1 cellular context compared by ENCODE assay signal in genomic region chr1:38814984-38815464, GRCh38.
A peak's percentile ranks its signal among the peaks of the same experiment; 100 is the strongest.
TF ChIP-seq lines count a peak whose summit lies in the region.

No MANE protein-coding gene starts in this region.

TF ChIP-seq in K562, 482 proteins besides CTCF, POLR2A, EP300 and RAD21 (continued from another document):
- TF ChIP-seq, protein P1, sequence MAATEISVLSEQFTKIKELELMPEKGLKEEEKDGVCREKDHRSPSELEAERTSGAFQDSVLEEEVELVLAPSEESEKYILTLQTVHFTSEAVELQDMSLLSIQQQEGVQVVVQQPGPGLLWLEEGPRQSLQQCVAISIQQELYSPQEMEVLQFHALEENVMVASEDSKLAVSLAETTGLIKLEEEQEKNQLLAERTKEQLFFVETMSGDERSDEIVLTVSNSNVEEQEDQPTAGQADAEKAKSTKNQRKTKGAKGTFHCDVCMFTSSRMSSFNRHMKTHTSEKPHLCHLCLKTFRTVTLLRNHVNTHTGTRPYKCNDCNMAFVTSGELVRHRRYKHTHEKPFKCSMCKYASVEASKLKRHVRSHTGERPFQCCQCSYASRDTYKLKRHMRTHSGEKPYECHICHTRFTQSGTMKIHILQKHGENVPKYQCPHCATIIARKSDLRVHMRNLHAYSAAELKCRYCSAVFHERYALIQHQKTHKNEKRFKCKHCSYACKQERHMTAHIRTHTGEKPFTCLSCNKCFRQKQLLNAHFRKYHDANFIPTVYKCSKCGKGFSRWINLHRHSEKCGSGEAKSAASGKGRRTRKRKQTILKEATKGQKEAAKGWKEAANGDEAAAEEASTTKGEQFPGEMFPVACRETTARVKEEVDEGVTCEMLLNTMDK (IDR thresholded peaks at IDR 0.05; ENCODE audit: borderline replicate concordance, insufficient read depth, low read depth, low read length, poor library complexity, severe bottlenecking) = no peak
- TF ChIP-seq ZNF561 (CRISPR knock-in tag; conservative IDR thresholded peaks at IDR 0.05) (no peak), MTA3 (IDR thresholded peaks at IDR 0.05; ENCODE audit: borderline replicate concordance) (no peak), SETDB1 (IDR thresholded peaks at IDR 0.05; ENCODE audit: low read length) (no peak), CEBPG (CRISPR knock-in tag; IDR thresholded peaks at IDR 0.05) (no peak), CEBPG (tag; conservative IDR thresholded peaks at IDR 0.05 in 1 of 2, IDR thresholded peaks at IDR 0.05 in 1 of 2) (0 out of 4 replicates have a peak, but pooled peaks of 1 of the 2 experiments have one; percentile 5), ZNF589 (CRISPR knock-in tag; IDR thresholded peaks at IDR 0.05; ENCODE audit: low read depth) (no peak), GATA2 (CRISPR knock-in tag; IDR thresholded peaks at IDR 0.05) (no peak), KDM1A (IDR thresholded peaks at IDR 0.05) (peak; percentile 85 to 91), VEZF1 (CRISPR knock-in tag; IDR thresholded peaks at IDR 0.05) (no peak), NELFE (IDR thresholded peaks at IDR 0.05; ENCODE audit: insufficient read depth, insufficient read length) (no peak), POLR2G (IDR thresholded peaks at IDR 0.05; ENCODE audit: low read depth, low read length) (no peak), RBM25 (IDR thresholded peaks at IDR 0.05; ENCODE audit: low read depth, low read length, severe bottlenecking) (peak; percentile 99), PHB2 (IDR thresholded peaks at IDR 0.05; ENCODE audit: low read depth) (no peak), ARID2 (IDR thresholded peaks at IDR 0.05) (no peak), TCF3 (CRISPR knock-in tag; IDR thresholded peaks at IDR 0.05) (no peak), DACH1 (IDR thresholded peaks at IDR 0.05; ENCODE audit: partially characterized antibody) (peak; percentile 11), CCAR2 (IDR thresholded peaks at IDR 0.05; ENCODE audit: low read depth, low read length) (no peak), HDGF (IDR thresholded peaks at IDR 0.05) (peak; percentile 92; the same call in 1 of the 2 replicates), RBM34 (IDR thresholded peaks at IDR 0.05; ENCODE audit: borderline replicate concordance, insufficient read depth, low read length) (no peak), HMG20A (CRISPR knock-in tag; conservative IDR thresholded peaks at IDR 0.05) (no peak), HNRNPL (IDR thresholded peaks at IDR 0.05; ENCODE audit: low read depth, low read length) (no peak), ZBTB8A (IDR thresholded peaks at IDR 0.05; ENCODE audit: partially characterized antibody) (no peak)
- TF ChIP-seq, protein P2, sequence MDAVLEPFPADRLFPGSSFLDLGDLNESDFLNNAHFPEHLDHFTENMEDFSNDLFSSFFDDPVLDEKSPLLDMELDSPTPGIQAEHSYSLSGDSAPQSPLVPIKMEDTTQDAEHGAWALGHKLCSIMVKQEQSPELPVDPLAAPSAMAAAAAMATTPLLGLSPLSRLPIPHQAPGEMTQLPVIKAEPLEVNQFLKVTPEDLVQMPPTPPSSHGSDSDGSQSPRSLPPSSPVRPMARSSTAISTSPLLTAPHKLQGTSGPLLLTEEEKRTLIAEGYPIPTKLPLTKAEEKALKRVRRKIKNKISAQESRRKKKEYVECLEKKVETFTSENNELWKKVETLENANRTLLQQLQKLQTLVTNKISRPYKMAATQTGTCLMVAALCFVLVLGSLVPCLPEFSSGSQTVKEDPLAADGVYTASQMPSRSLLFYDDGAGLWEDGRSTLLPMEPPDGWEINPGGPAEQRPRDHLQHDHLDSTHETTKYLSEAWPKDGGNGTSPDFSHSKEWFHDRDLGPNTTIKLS (IDR thresholded peaks at IDR 0.05; ENCODE audit: borderline replicate concordance, low read depth) = no peak
